8 cellular contexts compared by ENCODE assay signal in the genomic region with DNA sequence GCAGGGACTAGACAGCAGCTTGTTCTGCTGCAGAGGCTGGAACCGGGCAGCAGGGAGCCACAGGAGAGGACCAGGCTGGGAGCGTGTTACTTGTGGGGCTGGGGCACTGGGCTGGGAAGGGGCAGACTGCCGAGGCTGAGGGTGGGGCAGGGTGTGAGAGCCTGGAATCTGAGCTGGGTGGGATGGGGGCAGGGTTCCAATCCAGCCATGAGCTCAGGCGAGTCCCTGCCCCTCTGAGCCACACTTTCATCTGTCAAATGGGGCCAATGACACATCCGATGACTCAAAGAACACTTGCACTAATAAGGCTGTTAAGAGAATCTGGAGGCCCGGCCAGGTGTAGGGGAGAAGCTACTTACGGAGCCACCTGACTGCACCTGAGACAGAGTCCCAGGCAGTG. TPM values are rescaled to one million over a fixed set of nuclear protein-coding genes. Genes with fewer than 3 reads are reported as not detected.
DNase-seq lines count a peak whose midpoint lies in the region; ATAC-seq and TF ChIP-seq lines count a peak whose summit lies in the region.
"Had no signal": no experiment of that assay in that cellular context is flagged by ENCODE, and none has a peak within 500 bp of the region (broad histone marks: within the 10 kb centered on the region; RNA-seq: fewer than 3 reads in every experiment).

No MANE protein-coding gene starts in this region.

- WGBS in heart left ventricle, 4 donors: 41 to 53% (median 44%) methylated on average over 6 to 7 of the region's 7 CpGs

- no peak overlapping the region for H3K27ac Mint-ChIP-seq in stimulated activated effector memory CD8-positive, alpha-beta T cell treated with anti-CD3 and anti-CD28 coated beads, Interleukin-12 subunit alpha, Interleukin-12 subunit beta, amount 100 ng/mL, for 72 hours
- H3K27ac Mint-ChIP-seq: activated CD4-positive, alpha-beta T cell treated with anti-CD3 and anti-CD28 coated beads, Interleukin-2, amount 10 ng/mL, durations not matched to agents 24 days and 14 days had no signal

- H3K4me3 Mint-ChIP-seq in stimulated activated effector memory CD8-positive, alpha-beta T cell treated with anti-CD3 and anti-CD28 coated beads, Interleukin-12 subunit alpha, Interleukin-12 subunit beta, amount 100 ng/mL, for 72 hours: no peak overlapping the region
- H3K4me3 Mint-ChIP-seq: activated CD4-positive, alpha-beta T cell treated with anti-CD3 and anti-CD28 coated beads, Interleukin-2, amount 10 ng/mL, durations not matched to agents 24 days and 14 days had no signal

- in situ Hi-C loops in KBM-7 (cut with MboI; ENCODE audit: low pct_unique_long_range_greater_than_20kb, low sequenced_read_pairs): no loop called here

- H3K4me3 ChIP-seq in RWPE2 (ENCODE audit: severe bottlenecking): no peak overlapping the region
- peak overlapping the region in 1 of 12 donors; percentile 4 for H3K4me3 ChIP-seq in heart left ventricle

- H3K4me1 ChIP-seq in RWPE2 (ENCODE audit: insufficient read depth, poor library complexity, severe bottlenecking) (peaks cover 18% of the 10 kb centered on the region), heart left ventricle (peaks cover 0 to 53% (median 41%) of the 10 kb centered on the region in 12 donors)

- no peaks in the 10 kb centered on the region for H3K27me3 ChIP-seq in RWPE2 (ENCODE audit: insufficient read depth, poor library complexity, severe bottlenecking)
- H3K27me3 ChIP-seq in heart left ventricle: no peaks in the 10 kb centered on the region

- H3K27ac ChIP-seq in RWPE2 (ENCODE audit: poor library complexity, severe bottlenecking) (peak overlapping the region; percentile 74), heart left ventricle (peak overlapping the region; percentile 75 to 95 (median 88))

- TF ChIP-seq CTCF in RWPE2 (IDR thresholded peaks at IDR 0.05; ENCODE audit: poor library complexity, severe bottlenecking) (no peak), heart left ventricle (IDR thresholded peaks at IDR 0.05) (no peak)

- H3K9me3 ChIP-seq in RWPE2 (ENCODE audit: severe bottlenecking): no peaks in the 10 kb centered on the region
- no peaks in the 10 kb centered on the region for H3K9me3 ChIP-seq in heart left ventricle

- H3K36me3 Mint-ChIP-seq in stimulated activated effector memory CD8-positive, alpha-beta T cell treated with anti-CD3 and anti-CD28 coated beads, Interleukin-12 subunit alpha, Interleukin-12 subunit beta, amount 100 ng/mL, for 72 hours: no peaks in the 10 kb centered on the region

- ATAC-seq in RWPE2 (ENCODE audit: low read depth) (peak; percentile 74), heart left ventricle (peak in 3 of 4 donors; percentile 2 to 26 (median 21)), GM19328 (IDR thresholded peaks at IDR 0.05; ENCODE audit: unreplicated experiment) (no peak), HG03095 (IDR thresholded peaks at IDR 0.05; ENCODE audit: unreplicated experiment) (no peak)
- peak; percentile 45 for ATAC-seq in stimulated activated effector memory CD8-positive, alpha-beta T cell treated with anti-CD3 and anti-CD28 coated beads, Interleukin-12 subunit alpha, Interleukin-12 subunit beta, amount 100 ng/mL, for 72 hours

- intact Hi-C loops in heart left ventricle (cut with DNase I): loop anchor here in 3 of 10 donors (2.0 to 5.0 kb wide), 3 partner anchors 18 to 57 kb away; partner anchors contain the start of genes OLFML2A (in 2 of the 3) and WDR38 (in 1 of the 3)

- H3K4me1 Mint-ChIP-seq in stimulated activated effector memory CD8-positive, alpha-beta T cell treated with anti-CD3 and anti-CD28 coated beads, Interleukin-12 subunit alpha, Interleukin-12 subunit beta, amount 100 ng/mL, for 72 hours: no peaks in the 10 kb centered on the region
- H3K4me1 Mint-ChIP-seq: activated CD4-positive, alpha-beta T cell treated with anti-CD3 and anti-CD28 coated beads, Interleukin-2, amount 10 ng/mL, durations not matched to agents 24 days and 14 days had no signal

- peak; percentile 62 for DNase-seq in HS-27A (ENCODE audit: low read depth)
- DNase-seq in RWPE2 (ENCODE audit: low spot score): peak; percentile 89
- DNase-seq in heart left ventricle: peak in 2 of 5 donors; percentile 48 to 70
- DNase-seq in stimulated activated effector memory CD8-positive, alpha-beta T cell treated with anti-CD3 and anti-CD28 coated beads, Interleukin-12 subunit alpha, Interleukin-12 subunit beta, amount 100 ng/mL, for 72 hours (ENCODE audit: low spot score in 2 of 2): no peak
- no peak for DNase-seq in KBM-7
- DNase-seq: activated CD4-positive, alpha-beta T cell treated with anti-CD3 and anti-CD28 coated beads, Interleukin-2, amount 10 ng/mL, durations not matched to agents 24 days and 14 days had no signal

- H3K36me3 ChIP-seq in RWPE2 (ENCODE audit: low read depth) (no peaks in the 10 kb centered on the region), heart left ventricle (no peaks in the 10 kb centered on the region)

- H3K9me3 Mint-ChIP-seq in stimulated activated effector memory CD8-positive, alpha-beta T cell treated with anti-CD3 and anti-CD28 coated beads, Interleukin-12 subunit alpha, Interleukin-12 subunit beta, amount 100 ng/mL, for 72 hours: no peaks in the 10 kb centered on the region
- H3K9me3 Mint-ChIP-seq: activated CD4-positive, alpha-beta T cell treated with anti-CD3 and anti-CD28 coated beads, Interleukin-2, amount 10 ng/mL, durations not matched to agents 24 days and 14 days had no signal

- TF ChIP-seq POLR2A in heart left ventricle (IDR thresholded peaks at IDR 0.05): no peak

RNA-seq across cellular contexts. Expression of gene WDR38, which starts 18.7 kb away (rescaled TPM):
- not detected for total RNA-seq in heart left ventricle
- under 1 TPM; 0.07 to 0.15 TPM for polyA plus RNA-seq in heart left ventricle
- total RNA-seq: activated CD4-positive, alpha-beta T cell treated with anti-CD3 and anti-CD28 coated beads, Interleukin-2, amount 10 ng/mL, durations not matched to agents 24 days and 14 days had no signal

RNA-seq across cellular contexts. Expression of gene RPL35, which starts 27.2 kb away (rescaled TPM):
- total RNA-seq in heart left ventricle: 1,000 to 10,000 TPM in 3 of 9 donors, 100 to 1,000 TPM in 6; 600 to 1,072 (median 736) TPM
- 1,000 to 10,000 TPM; 2,555 to 3,054 TPM for polyA plus RNA-seq in heart left ventricle

RNA-seq across cellular contexts. Expression of gene ARPC5L, which starts 27.3 kb away (rescaled TPM):
- total RNA-seq in heart left ventricle: 10 to 100 TPM; 27.0 to 56.7 (median 38.3) TPM
- polyA plus RNA-seq in heart left ventricle: 100 to 1,000 TPM in 1 of 2 donors, 10 to 100 TPM in 1; 39.7 to 102 TPM

RNA-seq across cellular contexts. Expression of gene OLFML2A, which starts 57.7 kb away (rescaled TPM):
- 10 to 100 TPM; 15.5 to 71.1 (median 37.3) TPM for total RNA-seq in heart left ventricle
- polyA plus RNA-seq in heart left ventricle: 1 to 10 TPM; 8.5 to 9.9 TPM
- total RNA-seq: activated CD4-positive, alpha-beta T cell treated with anti-CD3 and anti-CD28 coated beads, Interleukin-2, amount 10 ng/mL, durations not matched to agents 24 days and 14 days had no signal

Comparison
In these comparisons a context has a peak if more than half of its experiments do, and no peak if none do; other contexts are left out.
1. DNase-seq: peak in HS-27A (single experiment) and RWPE2 (single experiment); none in stimulated activated effector memory CD8-positive, alpha-beta T cell treated with anti-CD3 and anti-CD28 coated beads, Interleukin-12 subunit alpha, Interleukin-12 subunit beta, amount 100 ng/mL, for 72 hours (0 of 2) and KBM-7 (single experiment).
2. ATAC-seq: peak in RWPE2 (single experiment), heart left ventricle (3 of 4) and stimulated activated effector memory CD8-positive, alpha-beta T cell treated with anti-CD3 and anti-CD28 coated beads, Interleukin-12 subunit alpha, Interleukin-12 subunit beta, amount 100 ng/mL, for 72 hours (single experiment); none in GM19328 (single experiment) and HG03095 (single experiment).